In genomic region chr12:32891956-32892355, GRCh38 we compare ENCODE assay signal across 14 cellular contexts. TPM values are rescaled to one million over a fixed set of nuclear protein-coding genes. Genes with fewer than 3 reads are reported as not detected.
A peak's percentile ranks its signal among the peaks of the same experiment; 100 is the strongest.
DNase-seq lines count a peak whose midpoint lies in the region; ATAC-seq, FAIRE-seq and TF ChIP-seq lines count a peak whose summit lies in the region.
"Had no signal": no experiment of that assay in that cellular context is flagged by ENCODE, and none has a peak within 500 bp of the region (broad histone marks: within the 10 kb centered on the region; RNA-seq: fewer than 3 reads in every experiment).

No MANE protein-coding gene starts in this region.

- peak overlapping the region; percentile 98 for H3K27ac Mint-ChIP-seq in WTC11
- H3K27ac Mint-ChIP-seq: activated B cell treated with CpG ODN at 0.5 μM for 24 hours had no signal

- H3K9me3 ChIP-seq in right atrium auricular region, result no peaks in the 10 kb centered on the region
- H3K9me3 ChIP-seq: thyroid gland had no signal

- ATAC-seq in WTC11, result peak; percentile 35
- no peak for ATAC-seq in GM21786 (IDR thresholded peaks at IDR 0.05; ENCODE audit: unreplicated experiment)
- no peak for ATAC-seq in omental fat pad (ENCODE audit: low FRiP score)
- ATAC-seq in HG03460 (IDR thresholded peaks at IDR 0.05; ENCODE audit: unreplicated experiment), result no peak
- ATAC-seq: Panc1 had no signal

- H3K36me3 Mint-ChIP-seq in WTC11, result 0 out of 2 replicates have a peak, but pooled peaks cover 3% of the 10 kb centered on the region

- TF ChIP-seq CTCF in right atrium auricular region (IDR thresholded peaks at IDR 0.05), result no peak
- TF ChIP-seq CTCF in WTC11 (IDR thresholded peaks at IDR 0.05), result no peak
- TF ChIP-seq CTCF in omental fat pad (IDR thresholded peaks at IDR 0.05), result no peak

- intact Hi-C loops in cardiac septum (cut with DNase I), result loop anchor here (5.0 kb wide), 1 partner anchor 70 kb away; no protein-coding TSS in a partner anchor

- no peaks in the 10 kb centered on the region for H3K9me3 Mint-ChIP-seq in WTC11
- H3K9me3 Mint-ChIP-seq: activated B cell treated with CpG ODN at 0.5 μM for 24 hours had no signal

- no peak for FAIRE-seq in urothelium cell line (lab: Jason Lieb, UNC)

- peak overlapping the region; percentile 12 to 15 for H3K4me3 ChIP-seq in right atrium auricular region
- H3K4me3 ChIP-seq: thyroid gland had no signal

- H3K36me3 ChIP-seq in right atrium auricular region, result no peaks in the 10 kb centered on the region
- H3K36me3 ChIP-seq: thyroid gland had no signal

- POLR2A ChIA-PET in WTC11 (lab: Charles Lee), result no interaction called here

- no peaks in the 10 kb centered on the region for H3K27me3 ChIP-seq in right atrium auricular region

- H3K27ac ChIP-seq in right atrium auricular region, result peak overlapping the region; percentile 51 to 78
- H3K27ac ChIP-seq: HL-60, thyroid gland had no signal

- H3K27me3 Mint-ChIP-seq in WTC11 (ENCODE audit: low read depth), result peaks cover 10% of the 10 kb centered on the region

- H3K4me1 Mint-ChIP-seq in WTC11, result peaks cover 47% of the 10 kb centered on the region

- CTCF ChIA-PET in WTC11 (lab: Charles Lee), result no interaction called here

- H3K4me3 Mint-ChIP-seq in WTC11, result peak overlapping the region; percentile 41
- H3K4me3 Mint-ChIP-seq: activated B cell treated with CpG ODN at 0.5 μM for 24 hours had no signal

- H3K4me1 ChIP-seq in right atrium auricular region, result peaks cover 0 to 12% of the 10 kb centered on the region in 2 donors

- DNase-seq in right atrium auricular region (ENCODE audit: low spot score) (no peak), cardiac septum (ENCODE audit: low spot score) (no peak), WTC11 (ENCODE audit: low spot score) (no peak), iPS-NIHi11 (ENCODE audit: low spot score) (peak; percentile 66), urothelium cell line (ENCODE audit: low spot score) (peak; percentile 60), omental fat pad (ENCODE audit: low spot score) (no peak)
- DNase-seq: activated B cell treated with CpG ODN at 0.5 μM for 24 hours; activated naive CD4-positive, alpha-beta T cell treated with Interleukin-2 at 50 U/mL for 16 hours; NCI-H2029 treated with DMSO at 0.1 percent for 48 hours; thyroid gland had no signal

TF ChIP-seq in WTC11, 78 proteins besides CTCF, POLR2A, EP300 and RAD21 (continues in another document):
- TF ChIP-seq AFF4 (CRISPR knock-in tag; IDR thresholded peaks at IDR 0.05; ENCODE audit: borderline replicate concordance) (no peak), TEAD1 (CRISPR knock-in tag; IDR thresholded peaks at IDR 0.05) (no peak), OVOL2 (CRISPR knock-in tag; IDR thresholded peaks at IDR 0.05; ENCODE audit: borderline replicate concordance) (no peak), MXD4 (CRISPR knock-in tag; IDR thresholded peaks at IDR 0.05; ENCODE audit: borderline replicate concordance) (no peak), AR (CRISPR knock-in tag; IDR thresholded peaks at IDR 0.05) (no peak)
- TF ChIP-seq, protein P1, sequence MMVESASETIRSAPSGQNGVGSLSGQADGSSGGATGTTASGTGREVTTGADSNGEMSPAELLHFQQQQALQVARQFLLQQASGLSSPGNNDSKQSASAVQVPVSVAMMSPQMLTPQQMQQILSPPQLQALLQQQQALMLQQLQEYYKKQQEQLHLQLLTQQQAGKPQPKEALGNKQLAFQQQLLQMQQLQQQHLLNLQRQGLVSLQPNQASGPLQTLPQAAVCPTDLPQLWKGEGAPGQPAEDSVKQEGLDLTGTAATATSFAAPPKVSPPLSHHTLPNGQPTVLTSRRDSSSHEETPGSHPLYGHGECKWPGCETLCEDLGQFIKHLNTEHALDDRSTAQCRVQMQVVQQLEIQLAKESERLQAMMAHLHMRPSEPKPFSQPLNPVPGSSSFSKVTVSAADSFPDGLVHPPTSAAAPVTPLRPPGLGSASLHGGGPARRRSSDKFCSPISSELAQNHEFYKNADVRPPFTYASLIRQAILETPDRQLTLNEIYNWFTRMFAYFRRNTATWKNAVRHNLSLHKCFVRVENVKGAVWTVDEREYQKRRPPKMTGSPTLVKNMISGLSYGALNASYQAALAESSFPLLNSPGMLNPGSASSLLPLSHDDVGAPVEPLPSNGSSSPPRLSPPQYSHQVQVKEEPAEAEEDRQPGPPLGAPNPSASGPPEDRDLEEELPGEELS (CRISPR knock-in tag; IDR thresholded peaks at IDR 0.05), result no peak
- TF ChIP-seq, protein P2, sequence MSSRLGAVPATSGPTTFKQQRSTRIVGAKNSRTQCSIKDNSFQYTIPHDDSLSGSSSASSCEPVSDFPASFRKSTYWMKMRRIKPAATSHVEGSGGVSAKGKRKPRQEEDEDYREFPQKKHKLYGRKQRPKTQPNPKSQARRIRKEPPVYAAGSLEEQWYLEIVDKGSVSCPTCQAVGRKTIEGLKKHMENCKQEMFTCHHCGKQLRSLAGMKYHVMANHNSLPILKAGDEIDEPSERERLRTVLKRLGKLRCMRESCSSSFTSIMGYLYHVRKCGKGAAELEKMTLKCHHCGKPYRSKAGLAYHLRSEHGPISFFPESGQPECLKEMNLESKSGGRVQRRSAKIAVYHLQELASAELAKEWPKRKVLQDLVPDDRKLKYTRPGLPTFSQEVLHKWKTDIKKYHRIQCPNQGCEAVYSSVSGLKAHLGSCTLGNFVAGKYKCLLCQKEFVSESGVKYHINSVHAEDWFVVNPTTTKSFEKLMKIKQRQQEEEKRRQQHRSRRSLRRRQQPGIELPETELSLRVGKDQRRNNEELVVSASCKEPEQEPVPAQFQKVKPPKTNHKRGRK (CRISPR knock-in tag; IDR thresholded peaks at IDR 0.05; ENCODE audit: borderline replicate concordance), result no peak
- TF ChIP-seq, protein P3, sequence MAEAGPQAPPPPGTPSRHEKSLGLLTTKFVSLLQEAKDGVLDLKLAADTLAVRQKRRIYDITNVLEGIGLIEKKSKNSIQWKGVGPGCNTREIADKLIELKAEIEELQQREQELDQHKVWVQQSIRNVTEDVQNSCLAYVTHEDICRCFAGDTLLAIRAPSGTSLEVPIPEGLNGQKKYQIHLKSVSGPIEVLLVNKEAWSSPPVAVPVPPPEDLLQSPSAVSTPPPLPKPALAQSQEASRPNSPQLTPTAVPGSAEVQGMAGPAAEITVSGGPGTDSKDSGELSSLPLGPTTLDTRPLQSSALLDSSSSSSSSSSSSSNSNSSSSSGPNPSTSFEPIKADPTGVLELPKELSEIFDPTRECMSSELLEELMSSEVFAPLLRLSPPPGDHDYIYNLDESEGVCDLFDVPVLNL (CRISPR knock-in tag; IDR thresholded peaks at IDR 0.05; ENCODE audit: borderline replicate concordance, low read depth), result no peak

RNA-seq across cellular contexts. Expression of gene PKP2, which starts 4.6 kb away (rescaled TPM):
- total RNA-seq in right atrium auricular region (100 to 1,000 TPM; 195 to 271 TPM), cardiac septum (463 TPM), WTC11 (2021) (21.7 to 22.0 TPM (median 21.9 TPM) in 3 replicates), omental fat pad (10 to 100 TPM in 3 of 4 donors, 1 to 10 TPM in 1; 3.9 to 24.8 (median 14.7) TPM)
- total RNA-seq: activated B cell treated with CpG ODN at 0.5 μM for 24 hours had no signal

Comparison
In these comparisons a context has a peak if more than half of its experiments do, and no peak if none do; other contexts are left out.
1. DNase-seq: peak in iPS-NIHi11 (single experiment) and urothelium cell line (single experiment); none in right atrium auricular region (single experiment), cardiac septum (single experiment), WTC11 (single experiment) and omental fat pad (single experiment).